ENCODE assay signal across 9 cellular contexts in the genomic region with DNA sequence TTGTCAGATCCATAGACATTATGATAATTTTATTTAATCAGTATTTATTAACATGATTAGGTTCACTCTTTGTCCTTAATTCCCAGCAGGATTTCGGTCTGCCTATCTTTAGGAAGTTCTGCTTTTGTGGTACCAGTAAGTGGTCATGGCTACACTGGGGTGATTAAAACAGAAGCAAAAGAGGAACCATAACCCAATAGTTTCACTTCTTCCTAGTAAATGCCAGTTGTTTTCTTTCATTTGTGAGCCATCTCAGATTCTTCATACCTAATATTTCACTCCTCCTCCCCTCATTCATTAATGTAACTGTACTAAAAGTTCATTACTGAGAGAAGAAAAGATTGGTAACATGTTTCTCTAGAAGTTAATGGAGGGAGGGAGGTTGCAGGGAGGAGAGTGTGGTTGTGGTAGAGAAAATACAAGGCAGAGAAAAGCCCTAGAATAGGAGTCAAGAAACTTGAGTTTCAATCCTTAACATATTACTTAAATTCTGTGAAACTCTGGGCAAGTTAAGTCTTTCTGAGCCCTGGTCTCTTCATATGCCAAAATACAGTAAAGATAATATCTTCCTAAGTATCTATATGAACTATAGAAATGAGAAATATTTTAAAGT.
A peak's percentile ranks its signal among the peaks of the same experiment; 100 is the strongest.
DNase-seq lines count a peak whose midpoint lies in the region; ATAC-seq, FAIRE-seq and TF ChIP-seq lines count a peak whose summit lies in the region.
"Had no signal": no experiment of that assay in that cellular context is flagged by ENCODE, and none has a peak within 500 bp of the region (broad histone marks: within the 10 kb centered on the region; RNA-seq: fewer than 3 reads in every experiment).

No MANE protein-coding gene starts in this region.

- no peaks in the 10 kb centered on the region for H4K20me1 ChIP-seq in GM23248 (ENCODE audit: insufficient read depth)

- H3K9me3 ChIP-seq in vagina (no peaks in the 10 kb centered on the region), GM23248 (ENCODE audit: low read depth) (no peaks in the 10 kb centered on the region)

- no peak overlapping the region for H3K4me3 Mint-ChIP-seq in central memory CD8-positive, alpha-beta T cell
- no peak overlapping the region for H3K4me3 Mint-ChIP-seq in type B pancreatic cell

- DNase-seq in GM12891 (ENCODE audit: insufficient read length, low spot score) (peak; percentile 17), UCSD-AML1 (lab: John Stamatoyannopoulos, UW; ENCODE audit: unreplicated experiment) (no peak), vagina (ENCODE audit: extremely low spot score in 2 of 2) (no peak), type B pancreatic cell (ENCODE audit: extremely low spot score, unreplicated experiment) (no peak), GM23248 (no peak)
- no peak for DNase-seq in central memory CD8-positive, alpha-beta T cell (ENCODE audit: low spot score in 2 of 2)

- TF ChIP-seq POLR2A in GM12891 (IDR thresholded peaks at IDR 0.05; ENCODE audit: low read depth, low read length) (no peak), vagina (IDR thresholded peaks at IDR 0.05) (no peak)

- no peaks in the 10 kb centered on the region; the same call in 1 of the 2 replicates for H3K79me2 ChIP-seq in GM23248 (ENCODE audit: insufficient read depth)

- H3K27me3 ChIP-seq in vagina (no peaks in the 10 kb centered on the region), GM23248 (replicated peaks; ENCODE audit: insufficient read depth) (no peaks in the 10 kb centered on the region)

- H3K4me1 Mint-ChIP-seq in central memory CD8-positive, alpha-beta T cell, result no peaks in the 10 kb centered on the region
- no peaks in the 10 kb centered on the region for H3K4me1 Mint-ChIP-seq in type B pancreatic cell (ENCODE audit: unreplicated experiment)

- no peak overlapping the region for H3K4me3 ChIP-seq in vagina
- no peak overlapping the region for H3K4me3 ChIP-seq in GM23248

- no peak overlapping the region for H3K9ac ChIP-seq in GM23248

- H3K4me2 ChIP-seq in GM23248 (ENCODE audit: unreplicated experiment), result no peak overlapping the region

- no peaks in the 10 kb centered on the region for H3K27me3 Mint-ChIP-seq in central memory CD8-positive, alpha-beta T cell
- H3K27me3 Mint-ChIP-seq in type B pancreatic cell, result no peaks in the 10 kb centered on the region

- peaks cover 10% of the 10 kb centered on the region for H3F3A ChIP-seq in GM23248 (ENCODE audit: insufficient read depth)

- peaks cover 38% of the 10 kb centered on the region for H3K36me3 Mint-ChIP-seq in central memory CD8-positive, alpha-beta T cell (ENCODE audit: insufficient read depth)
- H3K36me3 Mint-ChIP-seq in type B pancreatic cell, result peaks cover 11% of the 10 kb centered on the region

- H3K4me1 ChIP-seq in vagina (peaks cover 20% of the 10 kb centered on the region), GM23248 (ENCODE audit: insufficient read depth) (peaks cover 15% of the 10 kb centered on the region)

- H3K27ac ChIP-seq in vagina (no peak overlapping the region), GM23248 (no peak overlapping the region)

- WGBS in GM23248 (ENCODE audit: low coverage in 1 of 2, low lambda C conversion rate in 2 of 2, missing lambda C conversion rate in 2 of 2), 2 experiments, result 95 to 100% methylated on average over 1 of the region's 1 CpG

- TF ChIP-seq CTCF in vagina (IDR thresholded peaks at IDR 0.05) (no peak), type B pancreatic cell (conservative IDR thresholded peaks at IDR 0.05) (no peak)

- no peaks in the 10 kb centered on the region for H3K9me3 Mint-ChIP-seq in central memory CD8-positive, alpha-beta T cell
- no peaks in the 10 kb centered on the region for H3K9me3 Mint-ChIP-seq in type B pancreatic cell

- H2AFZ ChIP-seq in GM23248, result no peak overlapping the region

- ATAC-seq in GM21381 (IDR thresholded peaks at IDR 0.05; ENCODE audit: unreplicated experiment) (peak; percentile 87), HG03439 (IDR thresholded peaks at IDR 0.05; ENCODE audit: unreplicated experiment) (peak; percentile 88)
- ATAC-seq in central memory CD8-positive, alpha-beta T cell (replicated peaks; ENCODE audit: extremely low read depth, poor library complexity, severe bottlenecking), result no peak

- FAIRE-seq in GM12891 (lab: Jason Lieb, UNC), result peak; percentile 91
- FAIRE-seq: colon had no signal

- H3K27ac Mint-ChIP-seq in central memory CD8-positive, alpha-beta T cell (ENCODE audit: low read depth), result peak overlapping the region; percentile 23
- H3K27ac Mint-ChIP-seq in type B pancreatic cell, result no peak overlapping the region

- in situ Hi-C loops in GM23248 (cut with MboI), result no loop called here

- no peaks in the 10 kb centered on the region; the same call in 1 of the 2 replicates for H3K9me2 ChIP-seq in GM23248 (ENCODE audit: insufficient read depth)

- H3K36me3 ChIP-seq in vagina (peaks cover 0 to 11% of the 10 kb centered on the region in 2 donors), GM23248 (ENCODE audit: low read depth) (peaks cover 23% of the 10 kb centered on the region)

- intact Hi-C loops in vagina (cut with DNase I), result no loop called here

TF ChIP-seq in GM12891, 5 proteins besides CTCF, POLR2A, EP300 and RAD21:
- TF ChIP-seq POLR2AphosphoS5 (IDR thresholded peaks at IDR 0.05; ENCODE audit: low read depth, low read length), result no peak
- TF ChIP-seq POU2F2 (IDR thresholded peaks at IDR 0.05; ENCODE audit: low read depth, low read length), result no peak
- TF ChIP-seq TAF1 (IDR thresholded peaks at IDR 0.05; ENCODE audit: low read depth, low read length), result no peak
- TF ChIP-seq SPI1 (IDR thresholded peaks at IDR 0.05; ENCODE audit: low read depth, low read length), result peak; percentile 91
